In the genomic region with DNA sequence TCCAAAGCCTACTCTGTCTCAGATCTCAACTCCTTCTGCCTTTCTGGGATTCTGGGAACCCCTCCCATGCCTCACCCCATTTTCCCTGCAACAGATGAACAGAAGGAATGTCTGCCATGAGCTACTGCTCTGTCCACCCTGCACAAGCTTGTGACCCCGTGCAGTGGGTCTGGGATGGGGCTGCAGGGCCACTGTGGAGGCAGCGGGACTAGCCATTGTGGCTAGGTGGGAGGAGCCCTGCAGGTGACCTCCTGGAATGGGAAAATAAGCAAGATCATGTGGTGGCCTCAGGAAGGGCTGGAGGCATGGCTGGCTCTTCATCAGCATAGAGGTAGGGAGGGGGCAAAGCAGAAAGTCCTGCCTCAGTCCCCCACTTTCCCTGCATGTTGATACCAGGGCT, we compare ENCODE assay signal across 16 cellular contexts. TPM values are rescaled to one million over a fixed set of nuclear protein-coding genes. Genes with fewer than 3 reads are reported as not detected.
A peak's percentile ranks its signal among the peaks of the same experiment; 100 is the strongest.
DNase-seq lines count a peak whose midpoint lies in the region; ATAC-seq lines count a peak whose summit lies in the region.
"Had no signal": no experiment of that assay in that cellular context is flagged by ENCODE, and none has a peak within 500 bp of the region (broad histone marks: within the 10 kb centered on the region; RNA-seq: fewer than 3 reads in every experiment).

No MANE protein-coding gene starts in this region.

- H3K4me3 Mint-ChIP-seq in activated naive CD8-positive, alpha-beta T cell treated with anti-CD3 and anti-CD28 coated beads, Interleukin-2, amount 10 ng/mL, durations not matched to agents 7 days and 5 days: no peak overlapping the region
- H3K4me3 Mint-ChIP-seq in activated naive CD8-positive, alpha-beta T cell treated with anti-CD3 and anti-CD28 coated beads, Interleukin-2, amount 50 U/mL, for 24 hours: no peak overlapping the region
- no peak overlapping the region for H3K4me3 Mint-ChIP-seq in central memory CD8-positive, alpha-beta T cell
- H3K4me3 Mint-ChIP-seq: CD4-positive, CD25-positive, alpha-beta regulatory T cell; HFFc6 had no signal

- DNase-seq in activated naive CD8-positive, alpha-beta T cell treated with anti-CD3 and anti-CD28 coated beads, Interleukin-2, amount 10 ng/mL, durations not matched to agents 7 days and 5 days: no peak
- DNase-seq in activated naive CD8-positive, alpha-beta T cell treated with anti-CD3 and anti-CD28 coated beads, Interleukin-2, amount 50 U/mL, for 24 hours: no peak
- no peak for DNase-seq in central memory CD8-positive, alpha-beta T cell (ENCODE audit: low spot score in 2 of 2)
- peak; percentile 74 for DNase-seq in posterior vena cava (ENCODE audit: low spot score)
- DNase-seq in NCI-H1105 (lab: John Stamatoyannopoulos, UW): no peak
- DNase-seq: ACHN; BE2C; C1 segment of cervical spinal cord; CD4-positive, CD25-positive, alpha-beta regulatory T cell; CD8-positive, alpha-beta memory T cell; COR-L47; GOT3; H7; HFFc6 had no signal

- ATAC-seq in activated naive CD8-positive, alpha-beta T cell treated with anti-CD3 and anti-CD28 coated beads, Interleukin-2, amount 10 ng/mL, durations not matched to agents 7 days and 5 days (ENCODE audit: low read depth): no peak
- no peak for ATAC-seq in activated naive CD8-positive, alpha-beta T cell treated with anti-CD3 and anti-CD28 coated beads, Interleukin-2, amount 50 U/mL, for 24 hours
- ATAC-seq in central memory CD8-positive, alpha-beta T cell (replicated peaks; ENCODE audit: extremely low read depth, poor library complexity, severe bottlenecking): no peak
- no peak for ATAC-seq in GM21723 (IDR thresholded peaks at IDR 0.05; ENCODE audit: unreplicated experiment)

- H3K36me3 Mint-ChIP-seq in activated naive CD8-positive, alpha-beta T cell treated with anti-CD3 and anti-CD28 coated beads, Interleukin-2, amount 10 ng/mL, durations not matched to agents 7 days and 5 days: peaks cover 2% of the 10 kb centered on the region
- H3K36me3 Mint-ChIP-seq in activated naive CD8-positive, alpha-beta T cell treated with anti-CD3 and anti-CD28 coated beads, Interleukin-2, amount 50 U/mL, for 24 hours (ENCODE audit: low read depth): peaks cover 8% of the 10 kb centered on the region
- peaks cover 5% of the 10 kb centered on the region for H3K36me3 Mint-ChIP-seq in central memory CD8-positive, alpha-beta T cell (ENCODE audit: insufficient read depth)
- H3K36me3 Mint-ChIP-seq: CD4-positive, CD25-positive, alpha-beta regulatory T cell had no signal

- H3K4me1 Mint-ChIP-seq in activated naive CD8-positive, alpha-beta T cell treated with anti-CD3 and anti-CD28 coated beads, Interleukin-2, amount 10 ng/mL, durations not matched to agents 7 days and 5 days: peaks cover 13% of the 10 kb centered on the region
- H3K4me1 Mint-ChIP-seq in activated naive CD8-positive, alpha-beta T cell treated with anti-CD3 and anti-CD28 coated beads, Interleukin-2, amount 50 U/mL, for 24 hours: peaks cover 8% of the 10 kb centered on the region
- H3K4me1 Mint-ChIP-seq in central memory CD8-positive, alpha-beta T cell: peaks cover 8% of the 10 kb centered on the region

- POLR2A ChIA-PET in activated naive CD8-positive, alpha-beta T cell treated with anti-CD3 and anti-CD28 coated beads, Interleukin-2, amount 10 ng/mL, durations not matched to agents 7 days and 5 days (lab: Charles Lee): interaction anchor here (0.6 to 1.8 kb wide), 4 partner anchors 14 to 21 kb away, joined by 3 to 7 read pairs (median 4); a partner anchor contains a TSS

- intact Hi-C loops in posterior vena cava (cut with DNase I): loop anchor here (5.0 kb wide), 2 partner anchors 33 to 263 kb away; a partner anchor contains a TSS

- H3K9me3 Mint-ChIP-seq in activated naive CD8-positive, alpha-beta T cell treated with anti-CD3 and anti-CD28 coated beads, Interleukin-2, amount 10 ng/mL, durations not matched to agents 7 days and 5 days: no peaks in the 10 kb centered on the region
- H3K9me3 Mint-ChIP-seq in activated naive CD8-positive, alpha-beta T cell treated with anti-CD3 and anti-CD28 coated beads, Interleukin-2, amount 50 U/mL, for 24 hours: no peaks in the 10 kb centered on the region
- H3K9me3 Mint-ChIP-seq in central memory CD8-positive, alpha-beta T cell: no peaks in the 10 kb centered on the region
- H3K9me3 Mint-ChIP-seq: CD8-positive, alpha-beta memory T cell; HFFc6 had no signal

- H3K27me3 Mint-ChIP-seq in activated naive CD8-positive, alpha-beta T cell treated with anti-CD3 and anti-CD28 coated beads, Interleukin-2, amount 10 ng/mL, durations not matched to agents 7 days and 5 days: peaks cover 3% of the 10 kb centered on the region
- no peaks in the 10 kb centered on the region for H3K27me3 Mint-ChIP-seq in activated naive CD8-positive, alpha-beta T cell treated with anti-CD3 and anti-CD28 coated beads, Interleukin-2, amount 50 U/mL, for 24 hours
- H3K27me3 Mint-ChIP-seq in central memory CD8-positive, alpha-beta T cell: no peaks in the 10 kb centered on the region
- H3K27me3 Mint-ChIP-seq: CD4-positive, CD25-positive, alpha-beta regulatory T cell; CD8-positive, alpha-beta memory T cell had no signal

- H3K27ac Mint-ChIP-seq in activated naive CD8-positive, alpha-beta T cell treated with anti-CD3 and anti-CD28 coated beads, Interleukin-2, amount 10 ng/mL, durations not matched to agents 7 days and 5 days: peak overlapping the region; percentile 65
- no peak overlapping the region for H3K27ac Mint-ChIP-seq in activated naive CD8-positive, alpha-beta T cell treated with anti-CD3 and anti-CD28 coated beads, Interleukin-2, amount 50 U/mL, for 24 hours
- H3K27ac Mint-ChIP-seq in central memory CD8-positive, alpha-beta T cell (ENCODE audit: low read depth): peak overlapping the region; percentile 77
- H3K27ac Mint-ChIP-seq: HFFc6 had no signal

RNA-seq across cellular contexts. Expression of a gene that starts 13.7 kb away (rescaled TPM):
- total RNA-seq in activated naive CD8-positive, alpha-beta T cell treated with anti-CD3 and anti-CD28 coated beads, Interleukin-2, amount 10 ng/mL, durations not matched to agents 7 days and 5 days: 10 to 100 TPM; 26.6 TPM
- 1 to 10 TPM; 5.0 to 5.5 TPM for total RNA-seq in posterior vena cava

RNA-seq across cellular contexts. Expression of a gene that starts 24.6 kb away (rescaled TPM):
- total RNA-seq in activated naive CD8-positive, alpha-beta T cell treated with anti-CD3 and anti-CD28 coated beads, Interleukin-2, amount 10 ng/mL, durations not matched to agents 7 days and 5 days: not detected
- total RNA-seq in posterior vena cava: not detected
- total RNA-seq: CD4-positive, CD25-positive, alpha-beta regulatory T cell; CD8-positive, alpha-beta memory T cell; H7; HT1080 had no signal

RNA-seq across cellular contexts. Expression of a gene that starts 31.3 kb away (rescaled TPM):
- under 1 TPM; 0.60 to 0.61 TPM for total RNA-seq in activated naive CD8-positive, alpha-beta T cell treated with anti-CD3 and anti-CD28 coated beads, Interleukin-2, amount 10 ng/mL, durations not matched to agents 7 days and 5 days
- 10 to 100 TPM in 1 of 2 donors, 1 to 10 TPM in 1; 8.2 to 11.6 TPM for total RNA-seq in posterior vena cava
- total RNA-seq: HT1080 had no signal

RNA-seq across cellular contexts. Expression of a gene that starts 40.1 kb away (rescaled TPM):
- 100 to 1,000 TPM in 1 of 2 experiments, 10 to 100 TPM in 1; 98.0 to 106 TPM for total RNA-seq in activated naive CD8-positive, alpha-beta T cell treated with anti-CD3 and anti-CD28 coated beads, Interleukin-2, amount 10 ng/mL, durations not matched to agents 7 days and 5 days
- total RNA-seq in posterior vena cava: 10 to 100 TPM; 53.0 to 60.3 TPM

RNA-seq across cellular contexts. Expression of a gene that starts 41.3 kb away (rescaled TPM):
- 10 to 100 TPM; 45.4 to 46.4 TPM for total RNA-seq in activated naive CD8-positive, alpha-beta T cell treated with anti-CD3 and anti-CD28 coated beads, Interleukin-2, amount 10 ng/mL, durations not matched to agents 7 days and 5 days
- total RNA-seq in posterior vena cava: 10 to 100 TPM; 26.7 to 31.3 TPM

Comparison
In these comparisons a context has a peak if more than half of its experiments do, and no peak if none do; other contexts are left out.
1. RNA of a gene that starts 13.7 kb away (total RNA-seq): 26.6 TPM in activated naive CD8-positive, alpha-beta T cell treated with anti-CD3 and anti-CD28 coated beads, Interleukin-2, amount 10 ng/mL, durations not matched to agents 7 days and 5 days; 5.0 to 5.5 TPM in posterior vena cava; every median in the first group is over 4 times any median in the second.
2. RNA of a gene that starts 31.3 kb away (total RNA-seq): 8.2 to 11.6 TPM in posterior vena cava; 0.60 to 0.61 TPM in activated naive CD8-positive, alpha-beta T cell treated with anti-CD3 and anti-CD28 coated beads, Interleukin-2, amount 10 ng/mL, durations not matched to agents 7 days and 5 days; every median in the first group is over 4 times any median in the second.